Comparison of ENCODE assay signal across 8 cellular contexts in the genomic region with DNA sequence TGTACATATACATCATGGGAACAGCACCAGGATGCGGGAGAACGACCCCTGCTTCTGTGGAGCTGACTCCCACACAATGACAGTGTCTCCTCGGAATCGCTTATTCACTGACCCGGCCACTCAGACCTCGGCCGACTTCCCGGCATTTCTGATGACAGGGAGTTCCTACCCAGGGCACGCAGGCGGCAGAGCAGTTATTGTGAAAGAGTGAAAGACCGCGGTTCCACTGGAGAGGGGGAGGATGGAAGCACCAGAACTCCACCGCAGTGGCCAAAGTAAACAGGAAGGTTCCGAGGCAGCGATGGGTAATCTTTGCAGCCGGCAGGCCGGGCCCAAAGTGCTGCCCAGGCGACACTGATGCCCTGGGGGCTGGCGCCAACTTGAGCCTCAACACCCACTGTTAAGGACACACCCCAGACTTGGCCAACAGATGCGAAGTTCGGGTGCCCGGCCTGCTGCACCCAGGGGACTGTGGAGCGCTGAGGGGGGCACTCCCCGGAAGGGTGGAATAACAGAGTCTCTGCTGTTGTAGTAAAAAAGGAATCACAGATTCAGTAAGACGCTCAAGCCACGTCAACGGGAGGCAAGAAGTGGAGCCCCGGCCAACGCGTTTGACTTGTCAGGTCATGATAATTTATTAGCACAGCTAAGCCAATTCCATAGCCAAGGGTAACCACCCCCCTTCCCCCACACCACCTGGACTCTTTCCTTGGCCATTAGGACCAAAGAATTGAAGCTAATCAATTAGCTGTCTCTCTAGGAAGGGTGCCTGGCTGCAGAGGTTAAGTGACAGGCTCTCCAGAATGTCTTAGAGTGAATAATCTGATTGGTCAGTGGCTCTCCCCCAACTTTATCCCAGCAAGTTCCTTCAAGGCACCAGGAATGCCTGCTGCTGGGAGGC. TPM values are rescaled to one million over a fixed set of nuclear protein-coding genes. Genes with fewer than 3 reads are reported as not detected.
DNase-seq lines count a peak whose midpoint lies in the region; ATAC-seq and TF ChIP-seq lines count a peak whose summit lies in the region.

No MANE protein-coding gene starts in this region.

- TF ChIP-seq POLR2A in right lobe of liver (IDR thresholded peaks at IDR 0.05) = peak; percentile 75

- TF ChIP-seq CTCF in C4-2B (conservative IDR thresholded peaks at IDR 0.05) (no peak), right lobe of liver (IDR thresholded peaks at IDR 0.05) (no peak)

- H3K4me1 Mint-ChIP-seq in activated T-cell treated with anti-CD3 and anti-CD28 coated beads, Interleukin-2, amount 50 U/mL, for 4 hours (ENCODE audit: low read depth) = peaks cover 57% of the 10 kb centered on the region

- WGBS in right lobe of liver (ENCODE audit: insufficient coverage, low coverage, low lambda C conversion rate, missing lambda C conversion rate) = 6% methylated on average over 17 of the region's 30 CpGs

- no peaks in the 10 kb centered on the region for H3K36me3 ChIP-seq in right lobe of liver

- ATAC-seq in right lobe of liver (peak; percentile 56 to 74 (median 72)), GM21528 (IDR thresholded peaks at IDR 0.05; ENCODE audit: low FRiP score, unreplicated experiment) (no peak)
- ATAC-seq in activated T-cell treated with anti-CD3 and anti-CD28 coated beads, Interleukin-2, amount 50 U/mL, for 4 hours = no peak

- H3K9me3 Mint-ChIP-seq in activated T-cell treated with anti-CD3 and anti-CD28 coated beads, Interleukin-2, amount 50 U/mL, for 4 hours = no peaks in the 10 kb centered on the region

- no peaks in the 10 kb centered on the region for H3K27me3 ChIP-seq in right lobe of liver

- peak overlapping the region; percentile 94 for H3K27ac ChIP-seq in C4-2B
- H3K27ac ChIP-seq in cingulate gyrus (ENCODE audit: low read depth, low read length) = peak overlapping the region; percentile 54
- H3K27ac ChIP-seq in right lobe of liver = peak overlapping the region; percentile 77 to 80 (median 78)
- peak overlapping the region; percentile 53 for H3K27ac ChIP-seq in temporal lobe (ENCODE audit: low read depth, low read length)

- H3K4me3 ChIP-seq in right lobe of liver = peak overlapping the region in 2 of 3 donors; percentile 25 to 26

- no peaks in the 10 kb centered on the region for H3K9me3 ChIP-seq in right lobe of liver

- DNase-seq in NCI-H446 treated with DMSO at 0.1 percent for 48 hours (lab: John Stamatoyannopoulos, UW) (peak; percentile 58), right lobe of liver (peak; percentile 89 to 96 (median 93)), NCI-H2081 (lab: John Stamatoyannopoulos, UW) (no peak)
- no peak for DNase-seq in activated T-cell treated with anti-CD3 and anti-CD28 coated beads, Interleukin-2, amount 50 U/mL, for 4 hours

- no peak overlapping the region for H3K4me3 Mint-ChIP-seq in activated T-cell treated with anti-CD3 and anti-CD28 coated beads, Interleukin-2, amount 50 U/mL, for 4 hours

- H3K4me1 ChIP-seq in right lobe of liver = peaks cover 0 to 92% (median 47%) of the 10 kb centered on the region in 4 donors

- intact Hi-C loops in right lobe of liver (cut with DNase I) = no loop called here

- peaks cover 21% of the 10 kb centered on the region for H3K36me3 Mint-ChIP-seq in activated T-cell treated with anti-CD3 and anti-CD28 coated beads, Interleukin-2, amount 50 U/mL, for 4 hours (ENCODE audit: insufficient read depth)

- H3K27me3 Mint-ChIP-seq in activated T-cell treated with anti-CD3 and anti-CD28 coated beads, Interleukin-2, amount 50 U/mL, for 4 hours (ENCODE audit: low read depth) = no peaks in the 10 kb centered on the region

RNA-seq across cellular contexts. Expression of a gene that starts 5.8 kb away (rescaled TPM):
- 10 to 100 TPM; 11.3 to 24.3 (median 15.3) TPM for total RNA-seq in right lobe of liver
- total RNA-seq in temporal lobe = 15.5 TPM
- total RNA-seq in activated T-cell treated with anti-CD3 and anti-CD28 coated beads, Interleukin-2, amount 50 U/mL, for 4 hours = 100 to 1,000 TPM; 105 to 118 (median 109) TPM

RNA-seq across cellular contexts. Expression of a gene that starts 59.5 kb away (rescaled TPM):
- under 1 TPM in 1 of 6 experiments, not detected in 5; 0.48 TPM for total RNA-seq in right lobe of liver
- total RNA-seq in temporal lobe = not detected
- total RNA-seq in activated T-cell treated with anti-CD3 and anti-CD28 coated beads, Interleukin-2, amount 50 U/mL, for 4 hours = under 1 TPM; 0.13 to 0.22 (median 0.15) TPM

Comparison
In these comparisons a context has a peak if more than half of its experiments do, and no peak if none do; other contexts are left out.
1. DNase-seq: peak in NCI-H446 treated with DMSO at 0.1 percent for 48 hours (single experiment) and right lobe of liver (3 of 3); none in NCI-H2081 (0 of 2) and activated T-cell treated with anti-CD3 and anti-CD28 coated beads, Interleukin-2, amount 50 U/mL, for 4 hours (single experiment).
2. ATAC-seq: peak in right lobe of liver (4 of 4); none in GM21528 (single experiment) and activated T-cell treated with anti-CD3 and anti-CD28 coated beads, Interleukin-2, amount 50 U/mL, for 4 hours (0 of 2).
3. Peak in every context shown above with its lines, with median percentiles within 50 percentile points of each other: H3K27ac ChIP-seq.